Comparison of ENCODE assay signal across 23 cellular contexts in the genomic region with DNA sequence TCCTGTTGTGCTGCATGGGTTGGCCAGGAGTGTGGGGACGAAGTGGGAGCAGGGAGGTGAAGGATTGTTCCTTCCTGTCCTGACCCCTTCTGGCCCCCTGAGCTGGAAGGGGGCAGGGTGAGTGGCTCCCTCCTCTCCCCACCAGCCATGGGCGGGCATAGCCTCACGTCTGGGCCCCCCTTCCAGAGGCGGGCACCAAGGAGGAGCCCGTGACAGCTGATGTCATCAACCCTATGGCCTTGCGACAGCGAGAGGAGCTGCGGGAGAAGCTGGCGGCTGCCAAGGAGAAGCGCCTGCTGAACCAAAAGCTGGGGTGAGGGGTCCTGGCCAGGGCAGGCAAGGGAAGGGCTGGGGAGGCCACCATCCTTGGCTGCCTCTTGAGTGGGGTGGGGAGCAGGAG. TPM values are rescaled to one million over a fixed set of nuclear protein-coding genes. Genes with fewer than 3 reads are reported as not detected.
DNase-seq lines count a peak whose midpoint lies in the region; ATAC-seq and TF ChIP-seq lines count a peak whose summit lies in the region.
"Had no signal": no experiment of that assay in that cellular context is flagged by ENCODE, and none has a peak within 500 bp of the region (broad histone marks: within the 10 kb centered on the region; RNA-seq: fewer than 3 reads in every experiment).

No MANE protein-coding gene starts in this region.

- H3F3A ChIP-seq in neural progenitor cell (ENCODE audit: low read depth) = peaks cover 4% of the 10 kb centered on the region

- no peak for ATAC-seq in stimulated activated effector memory CD8-positive, alpha-beta T cell treated with anti-CD3 and anti-CD28 coated beads, Interleukin-12 subunit alpha, Interleukin-12 subunit beta, amount 100 ng/mL, for 72 hours
- ATAC-seq in activated CD4-positive, alpha-beta T cell treated with anti-CD3 and anti-CD28 coated beads for 36 hours = no peak
- ATAC-seq: A549; CD8-positive, alpha-beta T cell; GM12878 had no signal

- no peaks in the 10 kb centered on the region for H3K27me3 ChIP-seq in neural progenitor cell
- H3K27me3 ChIP-seq: BLaER1 treated with 17β-estradiol and CSF1 and Interleukin-3, amounts not matched to agents 10 nM and 100 nM had no signal

- no peak overlapping the region for H3K27ac ChIP-seq in neural progenitor cell
- H3K27ac ChIP-seq: 22Rv1; A549; BLaER1 treated with 17β-estradiol and CSF1 and Interleukin-3, amounts not matched to agents 10 nM and 100 nM; C4-2B had no signal

- TF ChIP-seq CTCF in endothelial cell (IDR thresholded peaks at IDR 0.05; ENCODE audit: unreplicated experiment) (no peak), neural progenitor cell (IDR thresholded peaks at IDR 0.05) (no peak)

- DNase-seq in activated T-helper 1 cell treated with anti-CD3 and anti-CD28 coated beads, Interleukin-12 subunit alpha, Interleukin-12 subunit beta, Interleukin-2, Interleukin-4 antibody, amounts not matched to agents 30 ng/mL and 10 ng/mL and 1 ng/mL, durations not matched to agents 14 hours and 24 hours and 36 hours (ENCODE audit: low spot score) = no peak
- DNase-seq in endothelial cell (ENCODE audit: low spot score) (no peak), neural progenitor cell (ENCODE audit: low spot score) (no peak), NCI-H1092 treated with DMSO at 0.1 percent for 48 hours (lab: John Stamatoyannopoulos, UW) (no peak), DMS153 treated with DMSO at 0.1 percent for 48 hours (lab: John Stamatoyannopoulos, UW; ENCODE audit: unreplicated experiment) (no peak), GM03348 (ENCODE audit: low spot score) (no peak)
- DNase-seq in stimulated activated effector memory CD8-positive, alpha-beta T cell treated with anti-CD3 and anti-CD28 coated beads, Interleukin-12 subunit alpha, Interleukin-12 subunit beta, amount 100 ng/mL, for 72 hours (ENCODE audit: low spot score in 2 of 2) = no peak
- no peak for DNase-seq in activated CD4-positive, alpha-beta T cell treated with anti-CD3 and anti-CD28 coated beads for 36 hours
- DNase-seq: AML-193; CD4-positive, alpha-beta T cell; CD8-positive, alpha-beta T cell; COR-L47; DMS 273 treated with DMSO at 0.1 percent for 48 hours; DMS153; DMS79 treated with DMSO at 0.1 percent for 48 hours; GF-D8 had no signal

- no peaks in the 10 kb centered on the region for H3K9me3 ChIP-seq in neural progenitor cell (ENCODE audit: low read depth)
- H3K9me3 ChIP-seq: A549; BLaER1 treated with 17β-estradiol and CSF1 and Interleukin-3, amounts not matched to agents 10 nM and 100 nM had no signal

- no peak overlapping the region for H3K4me2 ChIP-seq in neural progenitor cell
- H3K4me2 ChIP-seq: A549 had no signal

- H4K20me1 ChIP-seq in neural progenitor cell (ENCODE audit: low read depth) = peaks cover 18% of the 10 kb centered on the region

- no peak overlapping the region for H3K4me3 ChIP-seq in neural progenitor cell
- H3K4me3 ChIP-seq: A549; BLaER1 treated with 17β-estradiol and CSF1 and Interleukin-3, amounts not matched to agents 10 nM and 100 nM; GM12878 had no signal

- H3K4me1 ChIP-seq in neural progenitor cell = peaks cover 9% of the 10 kb centered on the region

- H3K9me3 Mint-ChIP-seq in activated T-helper 1 cell treated with anti-CD3 and anti-CD28 coated beads, Interleukin-12 subunit alpha, Interleukin-12 subunit beta, Interleukin-2, Interleukin-4 antibody, amounts not matched to agents 30 ng/mL and 10 ng/mL and 1 ng/mL, durations not matched to agents 14 hours and 24 hours and 36 hours = no peaks in the 10 kb centered on the region
- H3K9me3 Mint-ChIP-seq in endothelial cell (ENCODE audit: unreplicated experiment) = no peaks in the 10 kb centered on the region
- H3K9me3 Mint-ChIP-seq in neural progenitor cell = no peaks in the 10 kb centered on the region
- H3K9me3 Mint-ChIP-seq in stimulated activated effector memory CD8-positive, alpha-beta T cell treated with anti-CD3 and anti-CD28 coated beads, Interleukin-12 subunit alpha, Interleukin-12 subunit beta, amount 100 ng/mL, for 72 hours = no peaks in the 10 kb centered on the region
- H3K9me3 Mint-ChIP-seq in activated CD4-positive, alpha-beta T cell treated with anti-CD3 and anti-CD28 coated beads for 36 hours (ENCODE audit: low read depth) = no peaks in the 10 kb centered on the region
- H3K9me3 Mint-ChIP-seq: CD4-positive, alpha-beta T cell; CD8-positive, alpha-beta T cell had no signal

- H2AFZ ChIP-seq in neural progenitor cell (replicated peaks) = no peak overlapping the region

- H3K79me2 ChIP-seq in neural progenitor cell (ENCODE audit: low read depth) = peaks cover 31% of the 10 kb centered on the region

- intact Hi-C loops in activated T-helper 1 cell treated with anti-CD3 and anti-CD28 coated beads, Interleukin-12 subunit alpha, Interleukin-12 subunit beta, Interleukin-2, Interleukin-4 antibody, amounts not matched to agents 30 ng/mL and 10 ng/mL and 1 ng/mL, durations not matched to agents 14 hours and 24 hours and 36 hours (cut with micrococcal nuclease) = loop anchor here (5.0 kb wide), 1 partner anchor 302 kb away; a partner anchor contains a TSS
- intact Hi-C loops in activated CD4-positive, alpha-beta T cell treated with anti-CD3 and anti-CD28 coated beads for 36 hours (cut with DNase I, micrococcal nuclease) = no loop called here

- POLR2A ChIA-PET in activated CD4-positive, alpha-beta T cell treated with anti-CD3 and anti-CD28 coated beads for 36 hours (lab: Charles Lee) = no interaction called here

- no peak overlapping the region for H3K9ac ChIP-seq in neural progenitor cell

- CTCF ChIA-PET in activated CD4-positive, alpha-beta T cell treated with anti-CD3 and anti-CD28 coated beads for 36 hours (lab: Charles Lee) = interaction anchor here (1.8 kb wide), 1 partner anchor 80 kb away, joined by 12 read pairs; no protein-coding TSS in a partner anchor

- peaks cover 35% of the 10 kb centered on the region for H3K4me1 Mint-ChIP-seq in activated T-helper 1 cell treated with anti-CD3 and anti-CD28 coated beads, Interleukin-12 subunit alpha, Interleukin-12 subunit beta, Interleukin-2, Interleukin-4 antibody, amounts not matched to agents 30 ng/mL and 10 ng/mL and 1 ng/mL, durations not matched to agents 14 hours and 24 hours and 36 hours (ENCODE audit: low read depth)
- H3K4me1 Mint-ChIP-seq in endothelial cell (ENCODE audit: unreplicated experiment) (peaks cover 23% of the 10 kb centered on the region), neural progenitor cell (peaks cover 25% of the 10 kb centered on the region)
- peaks cover 55% of the 10 kb centered on the region for H3K4me1 Mint-ChIP-seq in stimulated activated effector memory CD8-positive, alpha-beta T cell treated with anti-CD3 and anti-CD28 coated beads, Interleukin-12 subunit alpha, Interleukin-12 subunit beta, amount 100 ng/mL, for 72 hours
- H3K4me1 Mint-ChIP-seq in activated CD4-positive, alpha-beta T cell treated with anti-CD3 and anti-CD28 coated beads for 36 hours = peaks cover 22% of the 10 kb centered on the region

- no peak overlapping the region for H3K27ac Mint-ChIP-seq in activated T-helper 1 cell treated with anti-CD3 and anti-CD28 coated beads, Interleukin-12 subunit alpha, Interleukin-12 subunit beta, Interleukin-2, Interleukin-4 antibody, amounts not matched to agents 30 ng/mL and 10 ng/mL and 1 ng/mL, durations not matched to agents 14 hours and 24 hours and 36 hours
- peak overlapping the region; percentile 85 for H3K27ac Mint-ChIP-seq in endothelial cell (ENCODE audit: unreplicated experiment)
- H3K27ac Mint-ChIP-seq in neural progenitor cell = no peak overlapping the region
- H3K27ac Mint-ChIP-seq in stimulated activated effector memory CD8-positive, alpha-beta T cell treated with anti-CD3 and anti-CD28 coated beads, Interleukin-12 subunit alpha, Interleukin-12 subunit beta, amount 100 ng/mL, for 72 hours = peak overlapping the region; percentile 76
- no peak overlapping the region for H3K27ac Mint-ChIP-seq in activated CD4-positive, alpha-beta T cell treated with anti-CD3 and anti-CD28 coated beads for 36 hours
- H3K27ac Mint-ChIP-seq: B cell; CD4-positive, alpha-beta T cell had no signal

- peak overlapping the region; percentile 15 for H3K4me3 Mint-ChIP-seq in activated T-helper 1 cell treated with anti-CD3 and anti-CD28 coated beads, Interleukin-12 subunit alpha, Interleukin-12 subunit beta, Interleukin-2, Interleukin-4 antibody, amounts not matched to agents 30 ng/mL and 10 ng/mL and 1 ng/mL, durations not matched to agents 14 hours and 24 hours and 36 hours
- peak overlapping the region; percentile 76 for H3K4me3 Mint-ChIP-seq in endothelial cell (ENCODE audit: unreplicated experiment)
- peak overlapping the region; percentile 98 for H3K4me3 Mint-ChIP-seq in neural progenitor cell
- H3K4me3 Mint-ChIP-seq in stimulated activated effector memory CD8-positive, alpha-beta T cell treated with anti-CD3 and anti-CD28 coated beads, Interleukin-12 subunit alpha, Interleukin-12 subunit beta, amount 100 ng/mL, for 72 hours = no peak overlapping the region
- H3K4me3 Mint-ChIP-seq in activated CD4-positive, alpha-beta T cell treated with anti-CD3 and anti-CD28 coated beads for 36 hours = no peak overlapping the region
- H3K4me3 Mint-ChIP-seq: B cell; CD4-positive, alpha-beta T cell; CD8-positive, alpha-beta T cell had no signal

- H3K27me3 Mint-ChIP-seq in activated T-helper 1 cell treated with anti-CD3 and anti-CD28 coated beads, Interleukin-12 subunit alpha, Interleukin-12 subunit beta, Interleukin-2, Interleukin-4 antibody, amounts not matched to agents 30 ng/mL and 10 ng/mL and 1 ng/mL, durations not matched to agents 14 hours and 24 hours and 36 hours (ENCODE audit: insufficient read depth) = no peaks in the 10 kb centered on the region
- H3K27me3 Mint-ChIP-seq in endothelial cell (ENCODE audit: unreplicated experiment) = peaks cover 22% of the 10 kb centered on the region
- peaks cover 4% of the 10 kb centered on the region for H3K27me3 Mint-ChIP-seq in neural progenitor cell (ENCODE audit: insufficient read depth, low read depth)
- no peaks in the 10 kb centered on the region for H3K27me3 Mint-ChIP-seq in activated CD4-positive, alpha-beta T cell treated with anti-CD3 and anti-CD28 coated beads for 36 hours
- H3K27me3 Mint-ChIP-seq: B cell; CD4-positive, alpha-beta T cell had no signal

- H3K36me3 ChIP-seq in neural progenitor cell = no peaks in the 10 kb centered on the region

- peaks cover 48% of the 10 kb centered on the region for H3K36me3 Mint-ChIP-seq in activated T-helper 1 cell treated with anti-CD3 and anti-CD28 coated beads, Interleukin-12 subunit alpha, Interleukin-12 subunit beta, Interleukin-2, Interleukin-4 antibody, amounts not matched to agents 30 ng/mL and 10 ng/mL and 1 ng/mL, durations not matched to agents 14 hours and 24 hours and 36 hours (ENCODE audit: low read depth)
- H3K36me3 Mint-ChIP-seq in endothelial cell (ENCODE audit: low read depth, unreplicated experiment) (peaks cover 39% of the 10 kb centered on the region), neural progenitor cell (peaks cover 30% of the 10 kb centered on the region)
- peaks cover 87% of the 10 kb centered on the region for H3K36me3 Mint-ChIP-seq in stimulated activated effector memory CD8-positive, alpha-beta T cell treated with anti-CD3 and anti-CD28 coated beads, Interleukin-12 subunit alpha, Interleukin-12 subunit beta, amount 100 ng/mL, for 72 hours
- H3K36me3 Mint-ChIP-seq in activated CD4-positive, alpha-beta T cell treated with anti-CD3 and anti-CD28 coated beads for 36 hours (ENCODE audit: low read depth) = peaks cover 47% of the 10 kb centered on the region

RNA-seq across cellular contexts. Expression of a gene that starts 3.4 kb away (rescaled TPM):
- total RNA-seq in activated T-helper 1 cell treated with anti-CD3 and anti-CD28 coated beads, Interleukin-12 subunit alpha, Interleukin-12 subunit beta, Interleukin-2, Interleukin-4 antibody, amounts not matched to agents 30 ng/mL and 10 ng/mL and 1 ng/mL, durations not matched to agents 14 hours and 24 hours and 36 hours = 110 TPM in 2 replicates
- 46.5 TPM for total RNA-seq in endothelial cell (ENCODE audit: unreplicated experiment)
- total RNA-seq in neural progenitor cell (ENCODE audit: low replicate concordance) = 8.6 and 39.5 TPM in 2 replicates
- total RNA-seq in activated CD4-positive, alpha-beta T cell treated with anti-CD3 and anti-CD28 coated beads for 36 hours = 10 to 100 TPM; 54.7 to 84.5 TPM

RNA-seq across cellular contexts. Expression of a gene that starts 19.6 kb away (rescaled TPM):
- total RNA-seq in activated T-helper 1 cell treated with anti-CD3 and anti-CD28 coated beads, Interleukin-12 subunit alpha, Interleukin-12 subunit beta, Interleukin-2, Interleukin-4 antibody, amounts not matched to agents 30 ng/mL and 10 ng/mL and 1 ng/mL, durations not matched to agents 14 hours and 24 hours and 36 hours = not detected in 2 replicates
- total RNA-seq in endothelial cell (ENCODE audit: unreplicated experiment) (not detected), neural progenitor cell (ENCODE audit: low replicate concordance) (3.0 and 7.3 TPM in 2 replicates)
- total RNA-seq in activated CD4-positive, alpha-beta T cell treated with anti-CD3 and anti-CD28 coated beads for 36 hours = not detected
- total RNA-seq: A172; B cell; CD4-positive, alpha-beta T cell; CD8-positive, alpha-beta T cell; GM12878 had no signal

RNA-seq across cellular contexts. Expression of a gene that starts 37.1 kb away (rescaled TPM):
- 69.0 and 70.7 TPM in 2 replicates for total RNA-seq in activated T-helper 1 cell treated with anti-CD3 and anti-CD28 coated beads, Interleukin-12 subunit alpha, Interleukin-12 subunit beta, Interleukin-2, Interleukin-4 antibody, amounts not matched to agents 30 ng/mL and 10 ng/mL and 1 ng/mL, durations not matched to agents 14 hours and 24 hours and 36 hours
- 34.9 TPM for total RNA-seq in endothelial cell (ENCODE audit: unreplicated experiment)
- 22.2 and 26.3 TPM in 2 replicates for total RNA-seq in neural progenitor cell (ENCODE audit: low replicate concordance)
- 10 to 100 TPM; 45.1 to 52.2 TPM for total RNA-seq in activated CD4-positive, alpha-beta T cell treated with anti-CD3 and anti-CD28 coated beads for 36 hours

RNA-seq across cellular contexts. Expression of a gene that starts 37.4 kb away (rescaled TPM):
- total RNA-seq in activated T-helper 1 cell treated with anti-CD3 and anti-CD28 coated beads, Interleukin-12 subunit alpha, Interleukin-12 subunit beta, Interleukin-2, Interleukin-4 antibody, amounts not matched to agents 30 ng/mL and 10 ng/mL and 1 ng/mL, durations not matched to agents 14 hours and 24 hours and 36 hours = 282 and 284 TPM in 2 replicates
- total RNA-seq in endothelial cell (ENCODE audit: unreplicated experiment) (163 TPM), neural progenitor cell (ENCODE audit: low replicate concordance) (39.8 and 80.9 TPM in 2 replicates)
- total RNA-seq in activated CD4-positive, alpha-beta T cell treated with anti-CD3 and anti-CD28 coated beads for 36 hours = 100 to 1,000 TPM; 233 to 293 TPM

RNA-seq across cellular contexts. Expression of a gene that starts 45.7 kb away (rescaled TPM):
- 119 and 129 TPM in 2 replicates for total RNA-seq in activated T-helper 1 cell treated with anti-CD3 and anti-CD28 coated beads, Interleukin-12 subunit alpha, Interleukin-12 subunit beta, Interleukin-2, Interleukin-4 antibody, amounts not matched to agents 30 ng/mL and 10 ng/mL and 1 ng/mL, durations not matched to agents 14 hours and 24 hours and 36 hours
- total RNA-seq in endothelial cell (ENCODE audit: unreplicated experiment) = 79.6 TPM
- 51.0 and 74.8 TPM in 2 replicates for total RNA-seq in neural progenitor cell (ENCODE audit: low replicate concordance)
- total RNA-seq in activated CD4-positive, alpha-beta T cell treated with anti-CD3 and anti-CD28 coated beads for 36 hours = 100 to 1,000 TPM; 111 to 158 TPM

Comparison
In these comparisons a context has a peak if more than half of its experiments do, and no peak if none do; other contexts are left out.
1. H3K27ac Mint-ChIP-seq: peak in endothelial cell (single experiment) and stimulated activated effector memory CD8-positive, alpha-beta T cell treated with anti-CD3 and anti-CD28 coated beads, Interleukin-12 subunit alpha, Interleukin-12 subunit beta, amount 100 ng/mL, for 72 hours (single experiment); none in activated T-helper 1 cell treated with anti-CD3 and anti-CD28 coated beads, Interleukin-12 subunit alpha, Interleukin-12 subunit beta, Interleukin-2, Interleukin-4 antibody, amounts not matched to agents 30 ng/mL and 10 ng/mL and 1 ng/mL, durations not matched to agents 14 hours and 24 hours and 36 hours (single experiment), neural progenitor cell (single experiment) and activated CD4-positive, alpha-beta T cell treated with anti-CD3 and anti-CD28 coated beads for 36 hours (single experiment).
2. H3K4me3 Mint-ChIP-seq: peak in activated T-helper 1 cell treated with anti-CD3 and anti-CD28 coated beads, Interleukin-12 subunit alpha, Interleukin-12 subunit beta, Interleukin-2, Interleukin-4 antibody, amounts not matched to agents 30 ng/mL and 10 ng/mL and 1 ng/mL, durations not matched to agents 14 hours and 24 hours and 36 hours (single experiment), endothelial cell (single experiment) and neural progenitor cell (single experiment); none in stimulated activated effector memory CD8-positive, alpha-beta T cell treated with anti-CD3 and anti-CD28 coated beads, Interleukin-12 subunit alpha, Interleukin-12 subunit beta, amount 100 ng/mL, for 72 hours (single experiment) and activated CD4-positive, alpha-beta T cell treated with anti-CD3 and anti-CD28 coated beads for 36 hours (single experiment).